In genomic region chr11:17207317-17208256, GRCh38 we compare ENCODE assay signal across 1 cellular context.
A peak's percentile ranks its signal among the peaks of the same experiment; 100 is the strongest.
TF ChIP-seq lines count a peak whose summit lies in the region.

PIK3C2A (minus strand) TSS chr11:17207986; CDS start chr11:17169741, 38,245 bp downstream.

TF ChIP-seq in H1, 55 proteins besides CTCF, POLR2A, EP300 and RAD21:
- TF ChIP-seq CREB1 (IDR thresholded peaks at IDR 0.05), result peak; percentile 87
- no peak for TF ChIP-seq HDAC6 (IDR thresholded peaks at IDR 0.05; ENCODE audit: low read depth, low read length)
- TF ChIP-seq TAF7 (optimal IDR thresholded peaks at IDR 0.05; ENCODE audit: borderline replicate concordance, low read depth, low read length), result peak; percentile 45
- TF ChIP-seq ASH2L (IDR thresholded peaks at IDR 0.05; ENCODE audit: low read length), result peak; percentile 96
- peak; percentile 45 for TF ChIP-seq YY1 (IDR thresholded peaks at IDR 0.05; ENCODE audit: low read depth, low read length)
- TF ChIP-seq GABPA (IDR thresholded peaks at IDR 0.05; ENCODE audit: borderline replicate concordance, insufficient read depth, low read length), result peak; percentile 75; the same call in 1 of the 2 replicates
- peak; percentile 81; the same call in 1 of the 2 replicates for TF ChIP-seq RBBP5 (IDR thresholded peaks at IDR 0.05; ENCODE audit: borderline replicate concordance, low read depth, low read length)
- no peak for TF ChIP-seq CEBPB (IDR thresholded peaks at IDR 0.05; ENCODE audit: low read depth, low read length)
- TF ChIP-seq MAX (IDR thresholded peaks at IDR 0.05), result no peak; the same call in 1 of the 2 replicates
- TF ChIP-seq KDM5A (IDR thresholded peaks at IDR 0.05; ENCODE audit: low read length), result 0 out of 2 replicates have a peak, but pooled peaks have one; percentile 11
- TF ChIP-seq KDM4A (IDR thresholded peaks at IDR 0.05; ENCODE audit: low read depth, low read length, severe bottlenecking), result peak; percentile 85
- TF ChIP-seq PHF8 (conservative IDR thresholded peaks at IDR 0.05; ENCODE audit: low read depth, low read length), result peak; percentile 99
- peak; percentile 95 for TF ChIP-seq POLR2AphosphoS5 (IDR thresholded peaks at IDR 0.05; ENCODE audit: low read depth, low read length)
- peak in 1 of 2 experiments; percentile 37; a peak in 1 of 4 replicates for TF ChIP-seq SIN3A (conservative IDR thresholded peaks at IDR 0.05 in 1 of 2, IDR thresholded peaks at IDR 0.05 in 1 of 2; ENCODE audit: low read depth in 1 of 2, low read length in 2 of 2)
- no peak for TF ChIP-seq SUZ12 (IDR thresholded peaks at IDR 0.05; ENCODE audit: low read length)
- peak; percentile 96 for TF ChIP-seq TAF1 (IDR thresholded peaks at IDR 0.05; ENCODE audit: low read depth, low read length)
- peak; percentile 81; the same call in 1 of the 2 replicates for TF ChIP-seq TBP (IDR thresholded peaks at IDR 0.05; ENCODE audit: low read depth, low read length)
- TF ChIP-seq GTF2F1 (IDR thresholded peaks at IDR 0.05; ENCODE audit: borderline replicate concordance, low read depth, low read length), result 0 out of 2 replicates have a peak, but pooled peaks have one; percentile 23
